In the genomic region with DNA sequence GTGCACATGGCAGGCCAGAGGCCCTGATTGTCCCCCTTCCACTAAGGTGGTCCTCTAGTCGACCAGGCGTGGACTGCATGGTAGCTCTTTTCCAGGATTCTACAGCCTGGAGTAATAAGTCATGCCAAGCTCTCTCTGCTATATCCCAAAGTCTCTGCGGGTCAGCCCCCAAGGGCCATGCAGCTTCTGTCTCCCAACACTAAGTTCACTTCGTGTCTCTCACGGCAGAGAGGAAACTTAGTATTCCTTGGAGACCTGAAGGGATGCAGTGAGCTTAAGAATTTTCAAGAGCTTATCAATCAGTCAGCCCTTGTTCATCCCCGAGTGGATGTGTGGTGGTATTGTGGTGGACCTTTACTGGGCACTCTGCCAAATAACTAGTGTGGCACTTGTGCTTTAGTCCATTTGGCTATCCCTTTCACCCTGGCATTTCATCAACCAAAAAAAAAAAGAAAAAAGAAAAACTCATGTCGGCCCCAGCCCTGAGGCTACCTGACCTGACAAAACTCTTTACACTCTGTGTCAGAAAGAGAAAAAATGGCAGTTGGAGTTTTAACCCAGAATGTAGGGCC, we compare ENCODE assay signal across 10 cellular contexts. TPM values are rescaled to one million over a fixed set of nuclear protein-coding genes. Genes with fewer than 3 reads are reported as not detected.
A peak's percentile ranks its signal among the peaks of the same experiment; 100 is the strongest.
DNase-seq lines count a peak whose midpoint lies in the region; ATAC-seq, FAIRE-seq and TF ChIP-seq lines count a peak whose summit lies in the region.
"Not testable (repeated sequence)": the region's sequence is repeated elsewhere in the genome, so short reads cannot be mapped to it uniquely, and the experiment has no call there.
"Had no signal": no experiment of that assay in that cellular context is flagged by ENCODE, and none has a peak within 500 bp of the region (broad histone marks: within the 10 kb centered on the region; RNA-seq: fewer than 3 reads in every experiment).

No MANE protein-coding gene starts in this region.

- CTCF ChIA-PET in GM12878 (lab: Yijun Ruan, JAX): interaction anchor here (0.8 to 6.1 kb wide), 7 partner anchors 9 to 277 kb away, joined by 3 to 38 read pairs (median 4); a partner anchor contains a TSS

- H2BK120ac ChIP-seq in mesenchymal stem cell (ENCODE audit: low read depth, low read length): not testable (repeated sequence)

- not testable (repeated sequence) for H3K23ac ChIP-seq in mesenchymal stem cell (ENCODE audit: low read length in 2 of 2)

- WGBS in GM12878 (ENCODE audit: insufficient coverage, insufficient replicate concordance, low lambda C conversion rate, missing lambda C conversion rate): 61% methylated on average over 7 of the region's 7 CpGs
- WGBS in mesenchymal stem cell: 81% methylated on average over 6 of the region's 7 CpGs

- not testable (repeated sequence) for H3K36me3 ChIP-seq in BLaER1 treated with 17β-estradiol and CSF1 and Interleukin-3, amounts not matched to agents 10 nM and 100 nM; GM12878 (ENCODE audit: control insufficient read depth in 2 of 2, insufficient read depth in 2 of 2, low read length in 1 of 2); mesenchymal stem cell (ENCODE audit: control insufficient read depth in 1 of 2, insufficient read depth in 2 of 2, low read depth in 1 of 2, low read length in 2 of 2)

- peak overlapping the region; percentile 12; the same call in 1 of the 2 replicates for H2AFZ ChIP-seq in GM12878 (ENCODE audit: control insufficient read depth, low read depth, low read length)
- not testable (repeated sequence) for H2AFZ ChIP-seq in mesenchymal stem cell (ENCODE audit: low read depth, low read length)

- TF ChIP-seq EP300 in GM12878 (IDR thresholded peaks at IDR 0.05; ENCODE audit: borderline replicate concordance in 1 of 2, control insufficient read depth in 1 of 2, low read depth in 2 of 2, low read length in 2 of 2): not testable (repeated sequence)

- peaks cover 27 to 36% (median 32%) of the 10 kb centered on the region in 11 experiments for H3K9me3 ChIP-seq in BLaER1 treated with 17β-estradiol and CSF1 and Interleukin-3, amounts not matched to agents 10 nM and 100 nM (replicated peaks in 1 of 11)
- H3K9me3 ChIP-seq in GM12878 (replicated peaks; ENCODE audit: control insufficient read depth, insufficient read depth, low read length); mesenchymal stem cell (ENCODE audit: control insufficient read depth, low read length): not testable (repeated sequence)

- TF ChIP-seq POLR2A in GM12878 (IDR thresholded peaks at IDR 0.05; ENCODE audit: low read depth, low read length): not testable (repeated sequence)

- RAD21 ChIA-PET in GM12878 (lab: Charles Lee; ENCODE audit: unreplicated experiment): interaction anchor here (0.7 to 5.6 kb wide), 19 partner anchors 8 to 162 kb away, joined by 3 to 49 read pairs (median 4); a partner anchor contains a TSS

- H3K4me1 Mint-ChIP-seq in stimulated activated naive B cell treated with anti-CD40 and anti-IgM and Interleukin-4, amounts not matched to agents 10 μg/mL and 1 μg/mL and 100 μg/mL, for 72 hours: peaks cover 34 to 53% of the 10 kb centered on the region in 2 donors

- not testable (repeated sequence) for H3K4ac ChIP-seq in mesenchymal stem cell (ENCODE audit: low read depth in 1 of 2, low read length in 2 of 2)

- peaks cover 27% of the 10 kb centered on the region for H3K79me2 ChIP-seq in GM12878 (ENCODE audit: control insufficient read depth, insufficient read depth, low read length)

- not testable (repeated sequence) for H3K14ac ChIP-seq in mesenchymal stem cell (ENCODE audit: low read length in 2 of 2)

- H3K4me1 ChIP-seq in BLaER1 treated with 17β-estradiol and CSF1 and Interleukin-3, amounts not matched to agents 10 nM and 100 nM: peaks cover 24 to 62% (median 51%) of the 10 kb centered on the region in 10 experiments
- H3K4me1 ChIP-seq in GM12878 (ENCODE audit: control insufficient read depth, insufficient read depth, low read length) (peaks cover 30% of the 10 kb centered on the region), mesenchymal stem cell (ENCODE audit: control insufficient read depth, insufficient read depth, low read depth, low read length) (peaks cover 19% of the 10 kb centered on the region)

- not testable (repeated sequence) for TF ChIP-seq CTCF in GM12865 (IDR thresholded peaks at IDR 0.05; ENCODE audit: insufficient read depth, low read depth, low read length, missing control alignments); GM12878 (IDR thresholded peaks at IDR 0.05 in 2 of 3, conservative IDR thresholded peaks at IDR 0.05 in 1 of 3; ENCODE audit: control insufficient read depth in 2 of 3, extremely low read depth in 1 of 3, insufficient read depth in 1 of 3, low read depth in 3 of 3, low read length in 3 of 3)

- H3K27ac Mint-ChIP-seq in stimulated activated naive B cell treated with anti-CD40 and anti-IgM and Interleukin-4, amounts not matched to agents 10 μg/mL and 1 μg/mL and 100 μg/mL, for 72 hours: not testable (repeated sequence)

- TF ChIP-seq RAD21 in GM12878 (IDR thresholded peaks at IDR 0.05; ENCODE audit: insufficient read depth, low read depth, low read length): not testable (repeated sequence)

- H3K27ac ChIP-seq in BLaER1 treated with 17β-estradiol and CSF1 and Interleukin-3, amounts not matched to agents 10 nM and 100 nM; mesenchymal stem cell (ENCODE audit: low read length, poor library complexity, severe bottlenecking): not testable (repeated sequence)
- peak overlapping the region; percentile 39; the same call in 1 of the 2 replicates for H3K27ac ChIP-seq in GM12878 (ENCODE audit: control insufficient read depth, insufficient read depth)

- H3K4me2 ChIP-seq in BLaER1 treated with 17β-estradiol and CSF1 and Interleukin-3, amounts not matched to agents 10 nM and 100 nM: peak overlapping the region in 8 of 11 experiments; percentile 40 to 92 (median 56); a peak in 15 of 22 replicates
- H3K4me2 ChIP-seq in GM12878 (ENCODE audit: control insufficient read depth, insufficient read depth) (peak overlapping the region; percentile 30), mesenchymal stem cell (ENCODE audit: low read length, poor library complexity, severe bottlenecking) (peak overlapping the region; percentile 42)

- H3K4me3 ChIP-seq in BLaER1 treated with 17β-estradiol and CSF1 and Interleukin-3, amounts not matched to agents 10 nM and 100 nM; mesenchymal stem cell (ENCODE audit: insufficient read depth in 1 of 2, low read depth in 1 of 2, low read length in 2 of 2): not testable (repeated sequence)
- H3K4me3 ChIP-seq in GM12865 (ENCODE audit: low read depth, low read length) (peak overlapping the region; percentile 72), GM12878 (peak overlapping the region; percentile 70)

- H3K27me3 Mint-ChIP-seq in stimulated activated naive B cell treated with anti-CD40 and anti-IgM and Interleukin-4, amounts not matched to agents 10 μg/mL and 1 μg/mL and 100 μg/mL, for 72 hours: not testable (repeated sequence)

- H2AK5ac ChIP-seq in mesenchymal stem cell (ENCODE audit: low read length, severe bottlenecking): not testable (repeated sequence)

- H3K36me3 Mint-ChIP-seq in stimulated activated naive B cell treated with anti-CD40 and anti-IgM and Interleukin-4, amounts not matched to agents 10 μg/mL and 1 μg/mL and 100 μg/mL, for 72 hours: peaks cover 7 to 15% of the 10 kb centered on the region in 2 donors

- not testable (repeated sequence) for H2BK15ac ChIP-seq in mesenchymal stem cell (ENCODE audit: low read depth, poor library complexity, severe bottlenecking)

- not testable (repeated sequence) for H3K79me1 ChIP-seq in mesenchymal stem cell (replicated peaks; ENCODE audit: low read length, poor library complexity, severe bottlenecking)

- peak overlapping the region; percentile 67 to 74 for H3K4me3 Mint-ChIP-seq in stimulated activated naive B cell treated with anti-CD40 and anti-IgM and Interleukin-4, amounts not matched to agents 10 μg/mL and 1 μg/mL and 100 μg/mL, for 72 hours

- not testable (repeated sequence) for H2BK5ac ChIP-seq in mesenchymal stem cell (ENCODE audit: low read depth, low read length, poor library complexity, severe bottlenecking)

- not testable (repeated sequence) for H3K9me3 Mint-ChIP-seq in stimulated activated naive B cell treated with anti-CD40 and anti-IgM and Interleukin-4, amounts not matched to agents 10 μg/mL and 1 μg/mL and 100 μg/mL, for 72 hours

- intact Hi-C loops in GM12878 (cut with micrococcal nuclease; ENCODE audit: unreplicated experiment): loop anchor here (5.0 kb wide), 1 partner anchor 251 kb away; no protein-coding TSS in a partner anchor
- intact Hi-C loops in cardiac septum (cut with DNase I): not testable (repeated sequence)

- H4K91ac ChIP-seq in mesenchymal stem cell (ENCODE audit: low read length): not testable (repeated sequence)

- not testable (repeated sequence) for H3K9ac ChIP-seq in BLaER1 treated with 17β-estradiol and CSF1 and Interleukin-3, amounts not matched to agents 10 nM and 100 nM; mesenchymal stem cell (ENCODE audit: low read length)
- H3K9ac ChIP-seq in GM12878 (ENCODE audit: control insufficient read depth, insufficient read depth, low read length): peak overlapping the region; percentile 54; the same call in 1 of the 2 replicates

- FAIRE-seq in RCC 7860 (lab: Jason Lieb, UNC): peak; percentile 55
- not testable (repeated sequence) for FAIRE-seq in GM12878 (lab: Jason Lieb, UNC)

- not testable (repeated sequence) for H3K27me3 ChIP-seq in BLaER1 treated with 17β-estradiol and CSF1 and Interleukin-3, amounts not matched to agents 10 nM and 100 nM; GM12878 (replicated peaks in 1 of 2; ENCODE audit: control insufficient read depth in 2 of 2, insufficient read depth in 2 of 2, low read length in 1 of 2); mesenchymal stem cell (ENCODE audit: control insufficient read depth in 1 of 2, insufficient read depth in 1 of 2, low read length in 2 of 2)

- SMC1A ChIA-PET in GM12878 (lab: Charles Lee; ENCODE audit: uncharacterized antibody, unreplicated experiment): interaction anchor here (0.9 to 3.2 kb wide), 9 partner anchors 11 to 161 kb away, joined by 3 to 31 read pairs (median 4); a partner anchor contains a TSS

- in situ Hi-C loops in GM12878 (cut with MboI): not testable (repeated sequence)

- not testable (repeated sequence) for H4K8ac ChIP-seq in mesenchymal stem cell (ENCODE audit: low read length)

- POLR2A ChIA-PET in GM12878 (lab: Charles Lee): interaction anchor here (0.5 to 5.5 kb wide), 10 partner anchors 9 to 140 kb away, joined by 3 to 43 read pairs (median 4); no protein-coding TSS in a partner anchor

- not testable (repeated sequence) for DNase-seq in GM12865 (ENCODE audit: low read depth); GM12878 (ENCODE audit: low read depth, low spot score); mesenchymal stem cell; stimulated activated naive B cell treated with anti-CD40 and anti-IgM and Interleukin-4, amounts not matched to agents 10 μg/mL and 1 μg/mL and 100 μg/mL, for 72 hours
- DNase-seq in RCC 7860 (ENCODE audit: low spot score) (peak; percentile 23), cardiac septum (ENCODE audit: low spot score) (peak; percentile 29), renal cortical epithelial cell (ENCODE audit: low read depth) (peak; percentile 42)

- not testable (repeated sequence) for H3K18ac ChIP-seq in mesenchymal stem cell (ENCODE audit: low read depth in 1 of 2, low read length in 2 of 2)

- not testable (repeated sequence) for H4K20me1 ChIP-seq in BLaER1 treated with 17β-estradiol and CSF1 and Interleukin-3, amounts not matched to agents 10 nM and 100 nM; GM12878 (ENCODE audit: control insufficient read depth, insufficient read depth)

- ATAC-seq in GM12878; stimulated activated naive B cell treated with anti-CD40 and anti-IgM and Interleukin-4, amounts not matched to agents 10 μg/mL and 1 μg/mL and 100 μg/mL, for 72 hours (replicated peaks): not testable (repeated sequence)

- BruUV-seq in GM12878 (replicated peaks; lab: Mats Ljungman, UMichigan): not testable (repeated sequence)

- H2BK12ac ChIP-seq in mesenchymal stem cell (ENCODE audit: low read length in 2 of 2): not testable (repeated sequence)

RNA-seq across cellular contexts. Expression of a gene that starts 33.2 kb away (rescaled TPM):
- 91.1 and 104 TPM in 2 replicates for total RNA-seq in GM12878 (2013; cell fraction: nucleolus; rRNA removed)
- 93.1 and 107 TPM in 2 replicates for total RNA-seq in GM12878 (2014; rRNA removed)
- 134 and 136 TPM in 2 replicates for total RNA-seq in GM12878 (2014; rRNA removed; fragmentation: Illumina TruSeq; extraction: Trizol)
- total RNA-seq in GM12878 (2021): 166 and 174 TPM in 2 replicates
- 146 TPM for polyA plus RNA-seq in GM12878 (2011; ENCODE audit: low read depth)
- 139 and 185 TPM in 2 replicates for polyA plus RNA-seq in GM12878 (2011; rRNA removed)
- polyA plus RNA-seq in GM12878 (2011; cell fraction: cytosol; rRNA removed): 40.9 and 52.0 TPM in 2 replicates
- polyA plus RNA-seq in GM12878 (2011; cell fraction: nucleus; rRNA removed): 40.3 and 44.3 TPM in 2 replicates
- polyA plus RNA-seq in GM12878 (2012): 193 and 217 TPM in 2 replicates
- polyA plus RNA-seq in GM12878 (2014; fragmentation: Illumina TruSeq; extraction: Trizol): 120 and 151 TPM in 2 replicates
- 100 to 1,000 TPM in 1 of 2 experiments, 10 to 100 TPM in 1; 58.6 to 120 TPM for polyA plus RNA-seq in GM12878 (2014; fragmentation: Nextera tagmentation; extraction: Ambion mirVana)
- 79.2 and 99.2 TPM in 2 replicates for polyA plus RNA-seq in GM12878 (2014; rRNA removed)
- polyA plus RNA-seq in GM12878 (2016; fragmentation: Nextera tagmentation; extraction: Ambion mirVana): 100 to 1,000 TPM; 227 to 245 TPM
- polyA minus RNA-seq in GM12878 (2011; rRNA and poly(A)+ RNA removed): 52.8 and 83.5 TPM in 2 replicates
- 31.5 and 44.0 TPM in 2 replicates for polyA minus RNA-seq in GM12878 (2011; cell fraction: cytosol; rRNA and poly(A)+ RNA removed)
- polyA minus RNA-seq in GM12878 (2011; cell fraction: nucleus; rRNA and poly(A)+ RNA removed): 20.8 and 43.4 TPM in 2 replicates
- 124 TPM for total RNA-seq in cardiac septum
- 102 TPM for polyA plus RNA-seq in mesenchymal stem cell (2013, experiment 1 of 2)
- polyA plus RNA-seq in mesenchymal stem cell (2013, experiment 2 of 2): 107 TPM
- 78.2 and 86.7 TPM in 2 replicates for total RNA-seq in renal cortical epithelial cell

RNA-seq across cellular contexts. Expression of a gene that starts 45.4 kb away (rescaled TPM):
- total RNA-seq in GM12878 (2013; cell fraction: nucleolus; rRNA removed): 30.9 and 35.8 TPM in 2 replicates
- 43.8 and 48.5 TPM in 2 replicates for total RNA-seq in GM12878 (2014; rRNA removed)
- 16.5 and 17.1 TPM in 2 replicates for total RNA-seq in GM12878 (2014; rRNA removed; fragmentation: Illumina TruSeq; extraction: Trizol)
- total RNA-seq in GM12878 (2021): 49.6 and 53.3 TPM in 2 replicates
- polyA plus RNA-seq in GM12878 (2011; ENCODE audit: low read depth): 10.5 TPM
- polyA plus RNA-seq in GM12878 (2011; rRNA removed): 8.3 and 20.2 TPM in 2 replicates
- polyA plus RNA-seq in GM12878 (2011; cell fraction: cytosol; rRNA removed): 22.6 and 29.8 TPM in 2 replicates
- polyA plus RNA-seq in GM12878 (2011; cell fraction: nucleus; rRNA removed): 62.4 and 77.1 TPM in 2 replicates
- polyA plus RNA-seq in GM12878 (2012): 14.5 and 19.3 TPM in 2 replicates
- polyA plus RNA-seq in GM12878 (2014; fragmentation: Illumina TruSeq; extraction: Trizol): 27.7 and 34.1 TPM in 2 replicates
- 10 to 100 TPM; 10.1 to 12.1 TPM for polyA plus RNA-seq in GM12878 (2014; fragmentation: Nextera tagmentation; extraction: Ambion mirVana)
- polyA plus RNA-seq in GM12878 (2014; rRNA removed): 47.9 and 59.8 TPM in 2 replicates
- 10 to 100 TPM; 49.3 to 56.1 TPM for polyA plus RNA-seq in GM12878 (2016; fragmentation: Nextera tagmentation; extraction: Ambion mirVana)
- 15.2 and 25.7 TPM in 2 replicates for polyA minus RNA-seq in GM12878 (2011; rRNA and poly(A)+ RNA removed)
- 11.6 and 16.9 TPM in 2 replicates for polyA minus RNA-seq in GM12878 (2011; cell fraction: cytosol; rRNA and poly(A)+ RNA removed)
- 17.8 and 22.0 TPM in 2 replicates for polyA minus RNA-seq in GM12878 (2011; cell fraction: nucleus; rRNA and poly(A)+ RNA removed)
- total RNA-seq in cardiac septum: 85.3 TPM
- polyA plus RNA-seq in mesenchymal stem cell (2013, experiment 1 of 2): 63.5 TPM
- polyA plus RNA-seq in mesenchymal stem cell (2013, experiment 2 of 2): 59.7 TPM
- total RNA-seq in renal cortical epithelial cell: 12.4 and 15.5 TPM in 2 replicates

RNA-seq across cellular contexts. Expression of a gene that starts 57.2 kb away (rescaled TPM):
- total RNA-seq in GM12878 (2013; cell fraction: nucleolus; rRNA removed): 0.19 TPM in 1 of 2 replicates, not detected in the other
- total RNA-seq in GM12878 (2014; rRNA removed) (0.05 TPM in 1 of 2 replicates, not detected in the other), GM12878 (2014; rRNA removed; fragmentation: Illumina TruSeq; extraction: Trizol) (0.04 TPM in 1 of 2 replicates, not detected in the other), GM12878 (2021) (not detected in 2 replicates), cardiac septum (not detected), renal cortical epithelial cell (not detected in 2 replicates)
- polyA plus RNA-seq in GM12878 (2011; ENCODE audit: low read depth): not detected
- polyA plus RNA-seq in GM12878 (2011; rRNA removed) (not detected in 2 replicates), GM12878 (2014; fragmentation: Illumina TruSeq; extraction: Trizol) (0.03 TPM in 1 of 2 replicates, not detected in the other), GM12878 (2014; fragmentation: Nextera tagmentation; extraction: Ambion mirVana) (under 1 TPM in 1 of 2 experiments, not detected in 1; 0.09 TPM), GM12878 (2014; rRNA removed) (0.04 TPM in 1 of 2 replicates, not detected in the other), GM12878 (2016; fragmentation: Nextera tagmentation; extraction: Ambion mirVana) (under 1 TPM; 0.12 to 0.25 TPM)
- not detected in 2 replicates for polyA plus RNA-seq in GM12878 (2011; cell fraction: cytosol; rRNA removed)
- not detected in 2 replicates for polyA plus RNA-seq in GM12878 (2011; cell fraction: nucleus; rRNA removed)
- not detected in 2 replicates for polyA plus RNA-seq in GM12878 (2012)
- polyA minus RNA-seq in GM12878 (2011; rRNA and poly(A)+ RNA removed): not detected in 2 replicates
- polyA minus RNA-seq in GM12878 (2011; cell fraction: cytosol; rRNA and poly(A)+ RNA removed): not detected in 2 replicates
- polyA minus RNA-seq in GM12878 (2011; cell fraction: nucleus; rRNA and poly(A)+ RNA removed): not detected in 2 replicates
- not detected for polyA plus RNA-seq in mesenchymal stem cell (2013, experiment 1 of 2)
- polyA plus RNA-seq in mesenchymal stem cell (2013, experiment 2 of 2): not detected
- total RNA-seq: Calu3, G401 had no signal
